ENCODE assay signal across 9 cellular contexts in the genomic region with DNA sequence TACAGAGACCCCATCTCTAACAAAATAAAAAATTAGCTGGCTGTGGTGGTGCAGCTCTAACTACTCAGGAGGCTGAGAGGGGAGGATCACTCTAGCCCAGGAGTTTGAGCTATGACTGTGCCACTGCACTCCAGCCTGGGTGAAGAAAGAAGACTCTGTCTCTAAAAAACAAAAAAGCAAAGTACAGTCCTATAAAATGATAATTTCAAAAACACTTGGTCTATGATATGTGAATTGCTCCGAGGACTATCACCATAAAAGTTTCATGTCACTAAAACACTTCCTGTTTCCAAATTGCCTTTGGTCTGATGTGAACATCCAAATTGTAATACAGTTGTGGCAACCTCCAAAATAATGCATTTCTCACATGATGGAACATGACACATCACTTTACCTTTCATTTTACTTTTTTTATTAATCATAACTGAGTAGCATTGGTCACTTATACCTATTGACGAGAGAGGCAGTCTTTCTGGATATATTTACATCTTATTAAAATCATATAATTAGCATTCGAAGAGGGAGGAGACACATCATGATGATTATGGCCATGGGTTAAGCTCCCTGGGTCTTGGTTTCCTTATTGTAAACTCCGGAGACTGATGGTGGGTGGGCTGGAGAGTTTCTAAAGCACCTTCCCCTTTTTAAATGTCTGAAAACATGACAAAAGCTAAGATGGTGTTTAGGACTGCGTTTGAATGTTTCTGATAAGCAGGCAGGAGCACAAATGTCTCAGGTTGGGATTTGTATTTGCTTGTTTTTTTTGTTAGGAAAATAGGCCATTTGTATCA. TPM values are rescaled to one million over a fixed set of nuclear protein-coding genes. Genes with fewer than 3 reads are reported as not detected.
DNase-seq lines count a peak whose midpoint lies in the region; ATAC-seq and TF ChIP-seq lines count a peak whose summit lies in the region.
"Had no signal": no experiment of that assay in that cellular context is flagged by ENCODE, and none has a peak within 500 bp of the region (broad histone marks: within the 10 kb centered on the region; RNA-seq: fewer than 3 reads in every experiment).

No MANE protein-coding gene starts in this region.

- TF ChIP-seq CTCF in omental fat pad (IDR thresholded peaks at IDR 0.05) = no peak

- peaks cover 0 to 2% (median 0%) of the 10 kb centered on the region in 7 donors for H3K9me3 Mint-ChIP-seq in naive B cell

- peaks cover 0 to 6% of the 10 kb centered on the region in 2 donors for H3K36me3 Mint-ChIP-seq in naive B cell

- ATAC-seq in GM18907 (IDR thresholded peaks at IDR 0.05; ENCODE audit: unreplicated experiment) (peak; percentile 39), GM21786 (IDR thresholded peaks at IDR 0.05; ENCODE audit: unreplicated experiment) (peak; percentile 46), HG03575 (IDR thresholded peaks at IDR 0.05; ENCODE audit: extremely low read depth, insufficient number of reproducible peaks, low FRiP score, unreplicated experiment) (peak; percentile 12), naive B cell (ENCODE audit: low read depth in 2 of 2) (peak; percentile 64 to 70), omental fat pad (ENCODE audit: low FRiP score) (no peak)

- peak overlapping the region; percentile 86 to 99 (median 92) for H3K27ac Mint-ChIP-seq in naive B cell

- H3K4me1 Mint-ChIP-seq in naive B cell = peaks cover 48 to 61% (median 53%) of the 10 kb centered on the region in 3 donors

- DNase-seq in naive B cell (peak; percentile 42), AML-193 (lab: John Stamatoyannopoulos, UW) (no peak), omental fat pad (ENCODE audit: low spot score) (no peak)
- no peak for DNase-seq in stimulated activated naive CD4-positive, alpha-beta T cell treated with Interleukin-2 at 50 U/mL for 16 hours (lab: John Stamatoyannopoulos, UW)
- DNase-seq in activated effector memory CD4-positive, alpha-beta T cell treated with anti-CD3 and anti-CD28 coated beads, Interleukin-2, amount 50 U/mL, for 16 hours = no peak
- DNase-seq: NCI-H1694 treated with DMSO at 0.1 percent for 48 hours had no signal

- H3K27me3 Mint-ChIP-seq in naive B cell = no peaks in the 10 kb centered on the region

- H3K4me3 Mint-ChIP-seq in naive B cell = peak overlapping the region; percentile 76 to 94 (median 88)

RNA-seq across cellular contexts. Expression of a gene that starts 25.8 kb away (rescaled TPM):
- polyA plus RNA-seq in naive B cell (ENCODE audit: low read depth in 6 of 6) = 100 to 1,000 TPM in 3 of 6 donors, 10 to 100 TPM in 3; 29.6 to 131 (median 91.3) TPM
- 1 to 10 TPM; 1.2 to 9.2 (median 2.5) TPM for total RNA-seq in omental fat pad
